13 cellular contexts compared by ENCODE assay signal in genomic region chr10:61973923-61974322, GRCh38.
DNase-seq lines count a peak whose midpoint lies in the region; ATAC-seq and TF ChIP-seq lines count a peak whose summit lies in the region.
"Had no signal": no experiment of that assay in that cellular context is flagged by ENCODE, and none has a peak within 500 bp of the region (broad histone marks: within the 10 kb centered on the region; RNA-seq: fewer than 3 reads in every experiment).

No MANE protein-coding gene starts in this region.

- BruUV-seq in PC-9 (replicated peaks; lab: Mats Ljungman, UMichigan): no TSS peak

- peak overlapping the region; percentile 20 to 35 for H3K27ac ChIP-seq in tibial artery
- no peak overlapping the region for H3K27ac ChIP-seq in PC-9
- H3K27ac ChIP-seq: thyroid gland had no signal

- H3K27me3 ChIP-seq in adipocyte (replicated peaks; ENCODE audit: control insufficient read depth, insufficient read depth, low read length) (no peaks in the 10 kb centered on the region), tibial artery (no peaks in the 10 kb centered on the region), PC-9 (ENCODE audit: insufficient read depth, low read depth) (no peaks in the 10 kb centered on the region)
- H3K27me3 ChIP-seq: thyroid gland had no signal

- ATAC-seq in GM18519 (IDR thresholded peaks at IDR 0.05; ENCODE audit: low FRiP score, unreplicated experiment): no peak
- ATAC-seq: naive thymus-derived CD8-positive, alpha-beta T cell; PC-3 had no signal

- H3K4me1 Mint-ChIP-seq in activated T-cell treated with anti-CD3 and anti-CD28 coated beads, Interleukin-2, amount 50 U/mL, for 24 hours (ENCODE audit: low read depth): peaks cover 69% of the 10 kb centered on the region

- H3K4me2 ChIP-seq in PC-9: no peak overlapping the region

- no peak overlapping the region for H2AFZ ChIP-seq in PC-9

- H3K9me2 ChIP-seq in PC-9 (ENCODE audit: insufficient read depth): peaks cover 3% of the 10 kb centered on the region; the same call in 1 of the 2 replicates

- H3F3A ChIP-seq in PC-9 (ENCODE audit: insufficient read depth, low read depth): 0 out of 2 replicates have a peak, but pooled peaks cover 6% of the 10 kb centered on the region

- H3K4me1 ChIP-seq in adipocyte (ENCODE audit: control insufficient read depth, insufficient read depth, low read length) (peaks cover 58% of the 10 kb centered on the region), tibial artery (peaks cover 0 to 59% (median 31%) of the 10 kb centered on the region in 4 donors), PC-9 (replicated peaks; ENCODE audit: insufficient read depth) (peaks cover 16% of the 10 kb centered on the region)

- no peaks in the 10 kb centered on the region for H3K27me3 Mint-ChIP-seq in activated T-cell treated with anti-CD3 and anti-CD28 coated beads, Interleukin-2, amount 50 U/mL, for 24 hours
- H3K27me3 Mint-ChIP-seq: activated naive CD8-positive, alpha-beta T cell; naive thymus-derived CD8-positive, alpha-beta T cell had no signal

- H4K20me1 ChIP-seq in PC-9 (ENCODE audit: insufficient read depth): no peaks in the 10 kb centered on the region

- no peaks in the 10 kb centered on the region for H3K79me2 ChIP-seq in PC-9 (ENCODE audit: low read depth)

- H3K36me3 ChIP-seq in adipocyte (ENCODE audit: control insufficient read depth, insufficient read depth, low read length, severe bottlenecking) (peaks cover under 1% of the 10 kb centered on the region), tibial artery (no peaks in the 10 kb centered on the region), PC-9 (ENCODE audit: low read depth) (no peaks in the 10 kb centered on the region)
- H3K36me3 ChIP-seq: thyroid gland had no signal

- peaks cover 6% of the 10 kb centered on the region for H3K9me3 Mint-ChIP-seq in activated T-cell treated with anti-CD3 and anti-CD28 coated beads, Interleukin-2, amount 50 U/mL, for 24 hours

- TF ChIP-seq CTCF in tibial artery (IDR thresholded peaks at IDR 0.05): no peak
- no peak for TF ChIP-seq CTCF in PC-9 (conservative IDR thresholded peaks at IDR 0.05)

- H3K4me3 ChIP-seq in adipocyte (ENCODE audit: low read length): peak overlapping the region; percentile 63
- no peak overlapping the region for H3K4me3 ChIP-seq in tibial artery
- no peak overlapping the region for H3K4me3 ChIP-seq in PC-9
- H3K4me3 ChIP-seq: thyroid gland had no signal

- H3K9me3 ChIP-seq in adipocyte (ENCODE audit: control insufficient read depth, low read length): no peaks in the 10 kb centered on the region
- no peaks in the 10 kb centered on the region for H3K9me3 ChIP-seq in tibial artery
- no peaks in the 10 kb centered on the region for H3K9me3 ChIP-seq in PC-9 (ENCODE audit: insufficient read depth, low read depth)
- H3K9me3 ChIP-seq: thyroid gland had no signal

- DNase-seq in activated T-cell treated with anti-CD3 and anti-CD28 coated beads, Interleukin-2, amount 50 U/mL, for 24 hours: no peak
- no peak for DNase-seq in activated T-cell treated with anti-CD3 and anti-CD28 coated beads, Interleukin-2, amount 50 U/mL, for 48 hours
- DNase-seq in adipocyte (ENCODE audit: low read depth) (no peak), lung microvascular endothelial cell (ENCODE audit: low read depth in 2 of 2) (peak; percentile 40 to 42), tibial artery (no peak), PC-9 (no peak)
- no peak for DNase-seq in activated effector memory CD4-positive, alpha-beta T cell treated with Interleukin-2 at 50 U/mL for 16 hours
- DNase-seq: activated CD8-positive, alpha-beta memory T cell treated with anti-CD3 and anti-CD28 coated beads for 24 hours; naive thymus-derived CD8-positive, alpha-beta T cell had no signal

- H3K9ac ChIP-seq in adipocyte (ENCODE audit: low read length): peak overlapping the region; percentile 71

- CTCF ChIA-PET in PC-9 (lab: Charles Lee): no interaction called here

- H3K36me3 Mint-ChIP-seq in activated T-cell treated with anti-CD3 and anti-CD28 coated beads, Interleukin-2, amount 50 U/mL, for 24 hours (ENCODE audit: low read depth): peaks cover 92% of the 10 kb centered on the region

- H3K27ac Mint-ChIP-seq in activated T-cell treated with anti-CD3 and anti-CD28 coated beads, Interleukin-2, amount 50 U/mL, for 24 hours: peak overlapping the region; percentile 50
- H3K27ac Mint-ChIP-seq: activated naive CD8-positive, alpha-beta T cell had no signal

- POLR2A ChIA-PET in PC-9 (lab: Charles Lee; ENCODE audit: unreplicated experiment): no interaction called here

- intact Hi-C loops in tibial artery (cut with DNase I; ENCODE audit: low total_unique reads) (no loop called here), PC-9 (cut with micrococcal nuclease; ENCODE audit: unreplicated experiment) (no loop called here)

- H3K4me3 Mint-ChIP-seq in activated T-cell treated with anti-CD3 and anti-CD28 coated beads, Interleukin-2, amount 50 U/mL, for 24 hours: no peak overlapping the region
- H3K4me3 Mint-ChIP-seq: activated naive CD8-positive, alpha-beta T cell; naive thymus-derived CD8-positive, alpha-beta T cell had no signal

Comparison
In these comparisons a context has a peak if more than half of its experiments do, and no peak if none do; other contexts are left out.
1. DNase-seq: peak in lung microvascular endothelial cell (2 of 2); none in activated T-cell treated with anti-CD3 and anti-CD28 coated beads, Interleukin-2, amount 50 U/mL, for 24 hours (single experiment), activated T-cell treated with anti-CD3 and anti-CD28 coated beads, Interleukin-2, amount 50 U/mL, for 48 hours (0 of 2), adipocyte (single experiment), tibial artery (0 of 2), PC-9 (0 of 2) and activated effector memory CD4-positive, alpha-beta T cell treated with Interleukin-2 at 50 U/mL for 16 hours (single experiment).